Comparison of ENCODE assay signal across 28 cellular contexts in the genomic region with DNA sequence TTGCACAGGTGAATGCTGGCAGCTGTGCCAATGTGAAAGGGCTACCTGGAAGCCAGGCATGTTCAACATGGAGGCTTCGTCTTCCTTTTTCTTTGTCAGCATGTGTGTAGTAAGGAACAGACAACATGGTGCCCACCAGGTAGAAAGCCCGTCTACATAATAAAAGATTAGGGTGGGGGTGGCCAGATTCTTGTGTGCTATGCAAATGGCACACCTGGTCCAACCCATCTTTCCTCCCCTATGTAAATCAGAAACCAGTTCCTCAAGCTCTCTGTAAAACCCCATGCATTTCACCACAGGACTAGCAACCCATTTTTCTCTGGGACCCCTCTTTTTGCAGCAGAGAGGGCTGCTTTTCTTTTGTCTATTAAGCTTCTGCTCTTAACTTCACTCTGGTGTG.
DNase-seq lines count a peak whose midpoint lies in the region; ATAC-seq, FAIRE-seq and TF ChIP-seq lines count a peak whose summit lies in the region.
"Had no signal": no experiment of that assay in that cellular context is flagged by ENCODE, and none has a peak within 500 bp of the region (broad histone marks: within the 10 kb centered on the region; RNA-seq: fewer than 3 reads in every experiment).

No MANE protein-coding gene starts in this region.

- H3K9ac ChIP-seq in H9 (ENCODE audit: extremely low read depth, insufficient read length, low read length) = no peak overlapping the region
- H3K9ac ChIP-seq in H1 (replicated peaks in 1 of 4; ENCODE audit: extremely low read depth in 1 of 4, low read depth in 3 of 4, low read length in 3 of 4) = no peak overlapping the region
- H3K9ac ChIP-seq: BLaER1 had no signal

- H3K27me3 Mint-ChIP-seq in H9 (ENCODE audit: low read depth) = no peaks in the 10 kb centered on the region
- no peaks in the 10 kb centered on the region for H3K27me3 Mint-ChIP-seq in activated T-helper 17 cell treated with anti-CD3 and anti-CD28 coated beads, Interleukin-2, amount 50 U/mL, for 72 hours
- H3K27me3 Mint-ChIP-seq: CD4-positive, CD25-positive, alpha-beta regulatory T cell; CD8-positive, alpha-beta memory T cell had no signal

- no peak overlapping the region for H4K91ac ChIP-seq in H9 (ENCODE audit: insufficient read length, low read depth, low read length)
- no peak overlapping the region for H4K91ac ChIP-seq in H1 (replicated peaks; ENCODE audit: insufficient read length, low read length)

- H2BK20ac ChIP-seq in H9 (ENCODE audit: low read depth, low read length, poor library complexity, severe bottlenecking) (no peak overlapping the region), H1 (ENCODE audit: low read length) (no peak overlapping the region)

- H3K36me3 ChIP-seq in H1 (ENCODE audit: control insufficient read depth in 2 of 4, insufficient read depth in 4 of 4, low read length in 3 of 4) (no peaks in the 10 kb centered on the region), iPS DF 6.9 (ENCODE audit: control insufficient read depth, insufficient read depth, low read length) (no peaks in the 10 kb centered on the region)
- H3K36me3 ChIP-seq: BE2C, BLaER1 had no signal

- no CpG with 5 or more reads among the region's 2 CpGs for WGBS in H9 (ENCODE audit: extremely low coverage, insufficient read length, low lambda C conversion rate)
- WGBS in H1 (ENCODE audit: extremely low coverage in 1 of 2, insufficient coverage in 1 of 2, insufficient read length in 1 of 2, insufficient replicate concordance in 2 of 2, low coverage in 1 of 2, low lambda C conversion rate in 2 of 2, missing lambda C conversion rate in 1 of 2), 2 experiments = 73% methylated on average over 2 of the region's 2 CpGs; no CpG with 5 or more reads in 1 of the 2 experiments
- no CpG with 5 or more reads among the region's 2 CpGs for WGBS in iPS DF 6.9 (ENCODE audit: insufficient coverage, insufficient read length)

- TF ChIP-seq CTCF in H9 (conservative IDR thresholded peaks at IDR 0.05) (no peak), H1 (IDR thresholded peaks at IDR 0.05; ENCODE audit: control extremely low read depth in 1 of 3, insufficient read depth in 1 of 3, low read depth in 1 of 3, low read length in 3 of 3) (no peak)

- no peak overlapping the region for H3T11ph ChIP-seq in H9 (ENCODE audit: low read length)

- H3K4me3 Mint-ChIP-seq in H9 = no peak overlapping the region
- no peak overlapping the region for H3K4me3 Mint-ChIP-seq in activated T-helper 17 cell treated with anti-CD3 and anti-CD28 coated beads, Interleukin-2, amount 50 U/mL, for 72 hours
- H3K4me3 Mint-ChIP-seq: CD14-positive monocyte; CD4-positive, alpha-beta memory T cell; CD4-positive, CD25-positive, alpha-beta regulatory T cell; CD8-positive, alpha-beta memory T cell had no signal

- H3K23ac ChIP-seq in H9 (ENCODE audit: insufficient read length, low read depth, low read length) (no peak overlapping the region), H1 (ENCODE audit: insufficient read length) (no peak overlapping the region)

- H2AK5ac ChIP-seq in H9 (ENCODE audit: insufficient read length, low read length) (no peak overlapping the region), H1 (ENCODE audit: low read depth, low read length) (no peak overlapping the region)

- no peak overlapping the region for H2BK15ac ChIP-seq in H9 (ENCODE audit: low read depth, low read length)
- no peak overlapping the region for H2BK15ac ChIP-seq in H1 (ENCODE audit: low read length)

- POLR2A ChIA-PET in H1 (lab: Charles Lee; ENCODE audit: partially characterized antibody) = interaction anchor here (1.2 kb wide), 1 partner anchor 12 kb away, joined by 4 read pairs; no protein-coding TSS in a partner anchor

- H2AFZ ChIP-seq in H9 (ENCODE audit: low read length) (no peak overlapping the region), H1 (ENCODE audit: low read length) (no peak overlapping the region)

- H3K27ac Mint-ChIP-seq in H9 = peak overlapping the region in 2 of 3 experiments; percentile 64 to 76; a peak in 4 of 7 replicates
- H3K27ac Mint-ChIP-seq in activated T-helper 17 cell treated with anti-CD3 and anti-CD28 coated beads, Interleukin-2, amount 50 U/mL, for 72 hours = no peak overlapping the region
- H3K27ac Mint-ChIP-seq: CD14-positive monocyte; CD4-positive, alpha-beta memory T cell; CD4-positive, CD25-positive, alpha-beta regulatory T cell; CD8-positive, alpha-beta memory T cell had no signal

- no peak; a peak in 1 of 3 replicates for TF ChIP-seq EP300 in H1 (IDR thresholded peaks at IDR 0.05; ENCODE audit: borderline replicate concordance in 1 of 2, low read depth in 2 of 2, low read length in 2 of 2)

- TF ChIP-seq RAD21 in H1 (IDR thresholded peaks at IDR 0.05 in 1 of 2, conservative IDR thresholded peaks at IDR 0.05 in 1 of 2; ENCODE audit: low read depth in 2 of 2, low read length in 2 of 2) = no peak

- H4K5ac ChIP-seq in H9 (ENCODE audit: insufficient read length, low read depth, low read length) (no peak overlapping the region), H1 (ENCODE audit: insufficient read length, low read depth, low read length) (no peak overlapping the region)

- H4K8ac ChIP-seq in H9 (replicated peaks; ENCODE audit: insufficient read length, low read depth, low read length) (no peak overlapping the region), H1 (ENCODE audit: extremely low read depth, insufficient read depth, low read length) (no peak overlapping the region)

- no peaks in the 10 kb centered on the region; a peak in 3 of 7 replicates for H3K36me3 Mint-ChIP-seq in H9 (ENCODE audit: insufficient read depth in 1 of 3, low read depth in 3 of 3)
- no peaks in the 10 kb centered on the region for H3K36me3 Mint-ChIP-seq in activated T-helper 17 cell treated with anti-CD3 and anti-CD28 coated beads, Interleukin-2, amount 50 U/mL, for 72 hours (ENCODE audit: low read depth)
- H3K36me3 Mint-ChIP-seq: CD14-positive monocyte; CD4-positive, alpha-beta memory T cell; CD4-positive, CD25-positive, alpha-beta regulatory T cell; CD8-positive, alpha-beta memory T cell had no signal

- no peak overlapping the region for H3K56ac ChIP-seq in H9 (ENCODE audit: insufficient read length, low read depth, low read length)
- no peak overlapping the region for H3K56ac ChIP-seq in H1 (replicated peaks; ENCODE audit: insufficient read length, low read depth, low read length)

- H2BK5ac ChIP-seq in H9 (ENCODE audit: insufficient read length, low read length) (no peak overlapping the region), H1 (ENCODE audit: low read depth, low read length) (no peak overlapping the region)

- H2BK120ac ChIP-seq in H9 (ENCODE audit: low read depth, low read length, poor library complexity, severe bottlenecking) (no peak overlapping the region), H1 (replicated peaks; ENCODE audit: low read depth, low read length) (no peak overlapping the region)

- H3K4me1 ChIP-seq in H9 (ENCODE audit: insufficient read depth, low read length) = no peaks in the 10 kb centered on the region; the same call in 1 of the 2 replicates
- H3K4me1 ChIP-seq in H1 (replicated peaks in 1 of 4; ENCODE audit: control insufficient read depth in 3 of 4, insufficient read depth in 4 of 4, low read length in 3 of 4) = peaks cover 0 to 7% (median 5%) of the 10 kb centered on the region in 4 experiments; a peak in 3 of 7 replicates
- no peaks in the 10 kb centered on the region for H3K4me1 ChIP-seq in iPS DF 6.9 (ENCODE audit: control insufficient read depth, insufficient read depth, low read length)
- H3K4me1 ChIP-seq: BE2C, BLaER1 had no signal

- H3K18ac ChIP-seq in H9 (ENCODE audit: insufficient read length, low read depth, low read length) = no peak overlapping the region
- no peak overlapping the region for H3K18ac ChIP-seq in H1 (ENCODE audit: extremely low read depth, low read length)

- no peaks in the 10 kb centered on the region for H3K27me3 ChIP-seq in H9 (ENCODE audit: insufficient read depth, low read length)
- no peaks in the 10 kb centered on the region for H3K27me3 ChIP-seq in H1 (replicated peaks in 1 of 4; ENCODE audit: control insufficient read depth in 3 of 4, extremely low read depth in 1 of 4, insufficient read depth in 3 of 4, low read length in 3 of 4)
- no peaks in the 10 kb centered on the region for H3K27me3 ChIP-seq in iPS DF 6.9 (ENCODE audit: control insufficient read depth, insufficient read depth, low read length)
- H3K27me3 ChIP-seq: BE2C, BLaER1 had no signal

- H3K79me2 ChIP-seq in H9 (ENCODE audit: insufficient read depth, low read length) = no peaks in the 10 kb centered on the region
- H3K79me2 ChIP-seq in H1 (ENCODE audit: control insufficient read depth in 1 of 2, insufficient read depth in 2 of 2, low read length in 2 of 2) = no peaks in the 10 kb centered on the region

- H3K4me2 ChIP-seq in H9 (ENCODE audit: insufficient read depth, insufficient read length, low read length) = no peak overlapping the region
- H3K4me2 ChIP-seq in H1 (ENCODE audit: insufficient read depth in 1 of 2, low read depth in 2 of 2, low read length in 2 of 2) = no peak overlapping the region; a peak in 1 of 4 replicates
- H3K4me2 ChIP-seq: BLaER1 had no signal

- H3K9me3 Mint-ChIP-seq in H9 = no peaks in the 10 kb centered on the region
- H3K9me3 Mint-ChIP-seq in activated T-helper 17 cell treated with anti-CD3 and anti-CD28 coated beads, Interleukin-2, amount 50 U/mL, for 72 hours = peaks cover 9% of the 10 kb centered on the region

- no peak overlapping the region for H3K14ac ChIP-seq in H9 (ENCODE audit: insufficient read depth, low read length)
- H3K14ac ChIP-seq in H1 (ENCODE audit: insufficient read length) = no peak overlapping the region

- CTCF ChIA-PET in H1 (lab: Charles Lee; ENCODE audit: partially characterized antibody) = interaction anchor here (1.1 to 3.1 kb wide), 4 partner anchors 8 to 100 kb away, joined by 3 to 9 read pairs (median 6); no protein-coding TSS in a partner anchor

- DNase-seq in H9 = peak; percentile 54
- DNase-seq in NCI-H526 treated with DMSO at 0.1 percent for 48 hours (lab: John Stamatoyannopoulos, UW) = peak; percentile 53
- DNase-seq in H1 (ENCODE audit: low read depth in 1 of 2, low spot score in 2 of 2) = no peak
- peak; percentile 4 for DNase-seq in iPS DF 6.9 (ENCODE audit: low read depth, low spot score)
- no peak for DNase-seq in NCI-H510A (lab: John Stamatoyannopoulos, UW)
- no peak for DNase-seq in OCI-M1 (lab: John Stamatoyannopoulos, UW)
- no peak for DNase-seq in NCI-H2196 treated with DMSO at 0.1 percent for 48 hours (lab: John Stamatoyannopoulos, UW; ENCODE audit: unreplicated experiment)
- DNase-seq: 8988T; ACHN; BE2C; C1 segment of cervical spinal cord; CD4-positive, alpha-beta memory T cell; CD4-positive, CD25-positive, alpha-beta regulatory T cell; CD8-positive, alpha-beta memory T cell; COR-L47; DMS 273 treated with DMSO at 0.1 percent for 48 hours; DMS53; DMS79; DND-41; EL; GDM1 had no signal

- H3K23me2 ChIP-seq in H9 (ENCODE audit: insufficient read length, low read depth, low read length, poor library complexity, severe bottlenecking) (no peaks in the 10 kb centered on the region), H1 (ENCODE audit: low read depth, low read length) (no peaks in the 10 kb centered on the region; the same call in 1 of the 2 replicates)

- H3K4ac ChIP-seq in H9 (ENCODE audit: low read depth, low read length) (no peak overlapping the region), H1 (replicated peaks; ENCODE audit: insufficient read length, low read depth, low read length) (no peak overlapping the region)

- H3K79me1 ChIP-seq in H9 (ENCODE audit: insufficient read depth, low read depth, low read length, poor library complexity, severe bottlenecking) = no peaks in the 10 kb centered on the region
- H3K79me1 ChIP-seq in H1 (ENCODE audit: low read depth, low read length) = no peaks in the 10 kb centered on the region

- TF ChIP-seq POLR2A in H1 (IDR thresholded peaks at IDR 0.05; ENCODE audit: control extremely low read depth in 1 of 2, low read depth in 2 of 2, low read length in 2 of 2) = no peak

- H4K20me1 ChIP-seq in H9 (ENCODE audit: control insufficient read depth, insufficient read depth, insufficient read length) (no peaks in the 10 kb centered on the region), H1 (replicated peaks in 1 of 2; ENCODE audit: control insufficient read depth in 1 of 2, insufficient read depth in 2 of 2, low read length in 2 of 2) (no peaks in the 10 kb centered on the region)
- H4K20me1 ChIP-seq: BLaER1 had no signal

- H3K9me3 ChIP-seq in H9 (ENCODE audit: control insufficient read depth, low read depth, low read length) (no peaks in the 10 kb centered on the region), H1 (ENCODE audit: insufficient read depth in 2 of 2, low read depth in 1 of 2, low read length in 1 of 2) (no peaks in the 10 kb centered on the region), iPS DF 6.9 (ENCODE audit: control insufficient read depth, insufficient read depth, low read length) (no peaks in the 10 kb centered on the region)
- H3K9me3 ChIP-seq: BE2C, BLaER1 had no signal

- H3K4me3 ChIP-seq in H1 (ENCODE audit: extremely low read depth in 1 of 4, insufficient read depth in 2 of 4, low read depth in 3 of 4, low read length in 4 of 4) (no peak overlapping the region), iPS DF 6.9 (ENCODE audit: low read length) (no peak overlapping the region)
- H3K4me3 ChIP-seq: BLaER1, GM12878 had no signal

- H3K4me1 Mint-ChIP-seq in H9 = peaks cover 36 to 46% of the 10 kb centered on the region in 2 experiments
- H3K4me1 Mint-ChIP-seq in activated T-helper 17 cell treated with anti-CD3 and anti-CD28 coated beads, Interleukin-2, amount 50 U/mL, for 72 hours = no peaks in the 10 kb centered on the region
- H3K4me1 Mint-ChIP-seq: CD14-positive monocyte; CD4-positive, alpha-beta memory T cell; CD4-positive, CD25-positive, alpha-beta regulatory T cell; CD8-positive, alpha-beta memory T cell had no signal

- peak; percentile 66 for FAIRE-seq in H1 (lab: Jason Lieb, UNC)
- FAIRE-seq: A204.1, GM12878, GM12892, GM18507 had no signal

- no peak for ATAC-seq in activated T-helper 17 cell treated with anti-CD3 and anti-CD28 coated beads, Interleukin-2, amount 50 U/mL, for 72 hours (replicated peaks)

- H2BK12ac ChIP-seq in H9 (ENCODE audit: insufficient read length, low read depth, low read length) (no peak overlapping the region), H1 (ENCODE audit: low read depth, low read length) (no peak overlapping the region; the same call in 1 of the 2 replicates)

- H3K27ac ChIP-seq in H9 (ENCODE audit: insufficient read length, low read depth, low read length) = no peak overlapping the region
- H3K27ac ChIP-seq in H1 (ENCODE audit: low read depth, low read length) = no peak overlapping the region
- no peak overlapping the region for H3K27ac ChIP-seq in iPS DF 6.9 (ENCODE audit: low read length)
- H3K27ac ChIP-seq: BLaER1 had no signal

Comparison
In these comparisons a context has a peak if more than half of its experiments do, and no peak if none do; other contexts are left out.
1. DNase-seq: peak in H9 (single experiment), NCI-H526 treated with DMSO at 0.1 percent for 48 hours (single experiment) and iPS DF 6.9 (single experiment); none in H1 (0 of 2), NCI-H510A (single experiment), OCI-M1 (single experiment) and NCI-H2196 treated with DMSO at 0.1 percent for 48 hours (single experiment).